In genomic region chr10:78870458-78870857, GRCh38 we compare ENCODE assay signal across 18 cellular contexts.
DNase-seq lines count a peak whose midpoint lies in the region; ATAC-seq and TF ChIP-seq lines count a peak whose summit lies in the region.
"Had no signal": no experiment of that assay in that cellular context is flagged by ENCODE, and none has a peak within 500 bp of the region (broad histone marks: within the 10 kb centered on the region; RNA-seq: fewer than 3 reads in every experiment).

No MANE protein-coding gene starts in this region.

- no peak for TF ChIP-seq EP300 in sigmoid colon (IDR thresholded peaks at IDR 0.05)

- H3K27me3 ChIP-seq in lung (ENCODE audit: control insufficient read depth, insufficient read depth): no peaks in the 10 kb centered on the region
- no peaks in the 10 kb centered on the region for H3K27me3 ChIP-seq in sigmoid colon

- no peak for TF ChIP-seq POLR2A in sigmoid colon (IDR thresholded peaks at IDR 0.05)

- H3K9me3 ChIP-seq in lung (ENCODE audit: control insufficient read depth in 2 of 2, insufficient read depth in 1 of 2, low read length in 1 of 2): no peaks in the 10 kb centered on the region
- H3K9me3 ChIP-seq in sigmoid colon: no peaks in the 10 kb centered on the region
- H3K9me3 ChIP-seq: Caco-2 had no signal

- DNase-seq in ecto neural progenitor cell (ENCODE audit: low spot score) (peak; percentile 29), lung (ENCODE audit: low spot score) (peak; percentile 22), sigmoid colon (peak; percentile 45), ureter (ENCODE audit: low spot score) (peak; percentile 12), caudate nucleus (lab: John Stamatoyannopoulos, UW) (no peak)
- no peak for DNase-seq in stimulated activated CD4-positive, alpha-beta T cell treated with anti-CD3 and anti-CD28 coated beads, Interleukin-4, amount 100 ng/mL, for 4 hours
- DNase-seq: C1 segment of cervical spinal cord, DMS 273 treated with DMSO at 0.1 percent for 48 hours, DMS79, EL, GDM1, GM23248, H7, HCEC 1CT had no signal

- H3K36me3 ChIP-seq in lung (ENCODE audit: control insufficient read depth in 2 of 2, insufficient read depth in 2 of 2, low read length in 2 of 2): no peaks in the 10 kb centered on the region
- H3K36me3 ChIP-seq in sigmoid colon: no peaks in the 10 kb centered on the region

- intact Hi-C loops in sigmoid colon (cut with DNase I): no loop called here

- H3K4me3 ChIP-seq in lung (no peak overlapping the region), sigmoid colon (no peak overlapping the region)
- H3K4me3 ChIP-seq: GM12878, GM23248 had no signal

- H3K4me1 ChIP-seq in lung (ENCODE audit: control insufficient read depth in 2 of 2, insufficient read depth in 2 of 2, low read length in 2 of 2): peaks cover 0 to 3% of the 10 kb centered on the region in 2 donors
- peaks cover 0 to 6% (median 3%) of the 10 kb centered on the region in 4 donors for H3K4me1 ChIP-seq in sigmoid colon
- H3K4me1 ChIP-seq: Caco-2 had no signal

- TF ChIP-seq CTCF in lung (IDR thresholded peaks at IDR 0.05; ENCODE audit: control extremely low read depth, extremely low read depth) (no peak), sigmoid colon (IDR thresholded peaks at IDR 0.05) (no peak)

- H3K27ac ChIP-seq in lung (ENCODE audit: low read depth in 1 of 2, low read length in 1 of 2) (no peak overlapping the region), sigmoid colon (no peak overlapping the region), caudate nucleus (ENCODE audit: low read depth, low read length) (no peak overlapping the region)
- H3K27ac ChIP-seq: GM23248 had no signal

- 68 to 80% methylated on average over 3 of the region's 3 CpGs for WGBS in lung, 2 donors
- 81 to 83% methylated on average over 3 of the region's 3 CpGs for WGBS in sigmoid colon, 2 donors

- ATAC-seq in lung (ENCODE audit: insufficient read depth, low FRiP score) (no peak), HG02884 (IDR thresholded peaks at IDR 0.05; ENCODE audit: unreplicated experiment) (no peak)
- ATAC-seq: CD8-positive, alpha-beta T cell; GM12878 had no signal

Comparison
In these comparisons a context has a peak if more than half of its experiments do, and no peak if none do; other contexts are left out.
1. DNase-seq: peak in ecto neural progenitor cell (single experiment), lung (single experiment), sigmoid colon (single experiment) and ureter (single experiment); none in caudate nucleus (0 of 61) and stimulated activated CD4-positive, alpha-beta T cell treated with anti-CD3 and anti-CD28 coated beads, Interleukin-4, amount 100 ng/mL, for 4 hours (0 of 2).